ENCODE assay signal across 25 cellular contexts in the genomic region with DNA sequence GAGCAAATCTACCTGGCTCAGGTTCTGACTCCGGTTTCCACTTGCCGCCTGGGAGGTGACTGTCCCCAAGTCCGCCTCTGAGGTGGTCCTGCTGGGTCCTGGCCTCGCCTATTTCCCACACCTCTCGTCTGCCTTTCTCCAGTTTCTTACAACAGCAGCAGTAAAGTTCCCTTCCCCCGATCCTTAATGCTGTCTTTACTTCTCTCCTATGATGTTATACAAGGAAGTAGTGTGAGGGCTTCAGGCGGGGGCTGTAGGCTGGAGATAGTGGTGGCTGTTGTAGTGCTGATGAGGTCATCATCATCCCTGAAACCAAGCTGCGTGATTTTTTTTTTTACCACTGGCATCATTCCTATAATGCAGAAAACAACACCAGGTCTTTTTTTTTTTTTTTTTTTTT. TPM values are rescaled to one million over a fixed set of nuclear protein-coding genes. Genes with fewer than 3 reads are reported as not detected.
DNase-seq lines count a peak whose midpoint lies in the region; ATAC-seq and TF ChIP-seq lines count a peak whose summit lies in the region.
"Had no signal": no experiment of that assay in that cellular context is flagged by ENCODE, and none has a peak within 500 bp of the region (broad histone marks: within the 10 kb centered on the region; RNA-seq: fewer than 3 reads in every experiment).

No MANE protein-coding gene starts in this region.

- CTCF ChIA-PET in CD8-positive, alpha-beta memory T cell (lab: Charles Lee) = interaction anchor here (0.7 to 6.4 kb wide), 4 partner anchors 11 to 145 kb away, joined by 3 to 57 read pairs (median 10); no protein-coding TSS in a partner anchor

- POLR2A ChIA-PET in CD8-positive, alpha-beta memory T cell (lab: Charles Lee) = no interaction called here

- H3K9me3 ChIP-seq in left ventricle myocardium inferior (replicated peaks) = peaks cover 2% of the 10 kb centered on the region
- H3K9me3 ChIP-seq in CD8-positive, alpha-beta memory T cell (ENCODE audit: low read length) = no peaks in the 10 kb centered on the region
- H3K9me3 ChIP-seq: gastroesophageal sphincter, upper lobe of left lung had no signal

- no peaks in the 10 kb centered on the region for H3K36me3 ChIP-seq in left ventricle myocardium inferior
- H3K36me3 ChIP-seq in CD8-positive, alpha-beta memory T cell (ENCODE audit: insufficient read depth, low read length) = no peaks in the 10 kb centered on the region
- H3K36me3 ChIP-seq: gastroesophageal sphincter, upper lobe of left lung had no signal

- DNase-seq in NOMO-1 treated with dmso at 0.1 percent for 144 hours (lab: John Stamatoyannopoulos, UW; ENCODE audit: unreplicated experiment) = peak; percentile 23
- DNase-seq in NOMO-1 treated with DMSO at 0.1 percent for 48 hours (lab: John Stamatoyannopoulos, UW; ENCODE audit: unreplicated experiment) = no peak
- DNase-seq in SKM-1 treated with dmso at 0.1 percent for 144 hours (lab: John Stamatoyannopoulos, UW; ENCODE audit: unreplicated experiment) = peak; percentile 49
- no peak for DNase-seq in endothelial cell (ENCODE audit: low spot score)
- no peak for DNase-seq in neural crest cell (ENCODE audit: low read depth, low spot score)
- no peak for DNase-seq in left ventricle myocardium inferior
- no peak for DNase-seq in CD8-positive, alpha-beta memory T cell
- DNase-seq: 8988T; activated CD4-positive, alpha-beta T cell treated with anti-CD3 and anti-CD28 coated beads, Interleukin-2, amount 10 ng/mL, durations not matched to agents 24 days and 14 days; activated naive CD8-positive, alpha-beta T cell treated with anti-CD3 and anti-CD28 coated beads, Interleukin-2, amount 10 ng/mL, durations not matched to agents 7 days and 5 days; AML-193; DND-41; effector CD8-positive, alpha-beta T cell; natural killer cell; NCI-H1436; NCI-H69; stimulated activated CD4-positive, alpha-beta T cell treated with anti-CD3 and anti-CD28 coated beads, Interleukin-15, amount 100 ng/mL, for 24 hours; stimulated activated CD8-positive, alpha-beta memory T cell treated with anti-CD3 and anti-CD28 coated beads, Interleukin-4, amount 100 ng/mL, for 48 hours had no signal

- TF ChIP-seq CTCF in endothelial cell (IDR thresholded peaks at IDR 0.05; ENCODE audit: unreplicated experiment) (no peak), neural crest cell (conservative IDR thresholded peaks at IDR 0.05) (no peak), left ventricle myocardium inferior (IDR thresholded peaks at IDR 0.05; ENCODE audit: borderline replicate concordance) (no peak)

- H3K27ac Mint-ChIP-seq in endothelial cell (ENCODE audit: unreplicated experiment) (peak overlapping the region; percentile 42), neural crest cell (ENCODE audit: unreplicated experiment) (peak overlapping the region; percentile 19)
- H3K27ac Mint-ChIP-seq in activated T-helper 17 cell treated with anti-CD3 and anti-CD28 coated beads, Interleukin-2, amount 50 U/mL, for 72 hours = no peak overlapping the region
- H3K27ac Mint-ChIP-seq in CD8-positive, alpha-beta memory T cell = peak overlapping the region in 1 of 8 donors; percentile 78
- H3K27ac Mint-ChIP-seq: activated CD4-positive, alpha-beta T cell treated with anti-CD3 and anti-CD28 coated beads, Interleukin-2, amount 10 ng/mL, durations not matched to agents 24 days and 14 days; activated naive CD8-positive, alpha-beta T cell treated with anti-CD3 and anti-CD28 coated beads, Interleukin-2, amount 10 ng/mL, durations not matched to agents 7 days and 5 days; activated T-helper 2 cell treated with anti-CD3 and anti-CD28 coated beads, Interferon-gamma antibody, Interleukin-2, Interleukin-4, amounts not matched to agents 10 μg/mL and 5 μg/mL and 100 μg/mL, durations not matched to agents 14 hours and 24 hours and 36 hours; natural killer cell had no signal

- no peak overlapping the region for H3K27ac ChIP-seq in left ventricle myocardium inferior (replicated peaks)
- H3K27ac ChIP-seq in CD8-positive, alpha-beta memory T cell (ENCODE audit: low read depth, low read length) = no peak overlapping the region
- H3K27ac ChIP-seq: gastroesophageal sphincter, parathyroid adenoma, upper lobe of left lung had no signal

- H3K27me3 Mint-ChIP-seq in endothelial cell (ENCODE audit: unreplicated experiment) (no peaks in the 10 kb centered on the region), neural crest cell (ENCODE audit: low read depth) (no peaks in the 10 kb centered on the region)
- H3K27me3 Mint-ChIP-seq in activated T-helper 17 cell treated with anti-CD3 and anti-CD28 coated beads, Interleukin-2, amount 50 U/mL, for 72 hours = no peaks in the 10 kb centered on the region
- no peaks in the 10 kb centered on the region for H3K27me3 Mint-ChIP-seq in CD8-positive, alpha-beta memory T cell
- H3K27me3 Mint-ChIP-seq: activated CD4-positive, alpha-beta T cell treated with anti-CD3 and anti-CD28 coated beads, Interleukin-2, amount 10 ng/mL, durations not matched to agents 24 days and 14 days; activated naive CD8-positive, alpha-beta T cell treated with anti-CD3 and anti-CD28 coated beads, Interleukin-2, amount 10 ng/mL, durations not matched to agents 7 days and 5 days had no signal

- H3K9me3 Mint-ChIP-seq in endothelial cell (ENCODE audit: unreplicated experiment) = no peaks in the 10 kb centered on the region
- H3K9me3 Mint-ChIP-seq in neural crest cell = no peaks in the 10 kb centered on the region
- H3K9me3 Mint-ChIP-seq in activated T-helper 17 cell treated with anti-CD3 and anti-CD28 coated beads, Interleukin-2, amount 50 U/mL, for 72 hours = no peaks in the 10 kb centered on the region
- no peaks in the 10 kb centered on the region for H3K9me3 Mint-ChIP-seq in CD8-positive, alpha-beta memory T cell
- H3K9me3 Mint-ChIP-seq: activated CD4-positive, alpha-beta T cell treated with anti-CD3 and anti-CD28 coated beads, Interleukin-2, amount 10 ng/mL, durations not matched to agents 24 days and 14 days; activated naive CD8-positive, alpha-beta T cell treated with anti-CD3 and anti-CD28 coated beads, Interleukin-2, amount 10 ng/mL, durations not matched to agents 7 days and 5 days; activated T-helper 2 cell treated with anti-CD3 and anti-CD28 coated beads, Interferon-gamma antibody, Interleukin-2, Interleukin-4, amounts not matched to agents 10 μg/mL and 5 μg/mL and 100 μg/mL, durations not matched to agents 14 hours and 24 hours and 36 hours; natural killer cell had no signal

- intact Hi-C loops in left ventricle myocardium inferior (cut with micrococcal nuclease) = loop anchor here (5.0 kb wide), 1 partner anchor 118 kb away; no protein-coding TSS in a partner anchor

- no peak overlapping the region for H3K4me3 ChIP-seq in left ventricle myocardium inferior
- no peak overlapping the region for H3K4me3 ChIP-seq in CD8-positive, alpha-beta memory T cell (ENCODE audit: low read length)
- H3K4me3 ChIP-seq: gastroesophageal sphincter, upper lobe of left lung had no signal

- ATAC-seq in activated T-helper 17 cell treated with anti-CD3 and anti-CD28 coated beads, Interleukin-2, amount 50 U/mL, for 72 hours (replicated peaks) = no peak
- ATAC-seq: esophagus mucosa, gastroesophageal sphincter, natural killer cell, sciatic nerve had no signal

- H3K4me1 ChIP-seq in left ventricle myocardium inferior = peaks cover 14% of the 10 kb centered on the region
- H3K4me1 ChIP-seq in CD8-positive, alpha-beta memory T cell (ENCODE audit: insufficient read depth, low read length) = peaks cover 17% of the 10 kb centered on the region
- H3K4me1 ChIP-seq: parathyroid adenoma had no signal

- H3K4me1 Mint-ChIP-seq in endothelial cell (ENCODE audit: unreplicated experiment) (peaks cover 36% of the 10 kb centered on the region), neural crest cell (peaks cover 20% of the 10 kb centered on the region)
- peaks cover 19% of the 10 kb centered on the region for H3K4me1 Mint-ChIP-seq in activated T-helper 17 cell treated with anti-CD3 and anti-CD28 coated beads, Interleukin-2, amount 50 U/mL, for 72 hours
- peaks cover 22 to 29% (median 28%) of the 10 kb centered on the region in 3 donors for H3K4me1 Mint-ChIP-seq in CD8-positive, alpha-beta memory T cell

- peak overlapping the region; percentile 56 for H3K4me3 Mint-ChIP-seq in endothelial cell (ENCODE audit: unreplicated experiment)
- peak overlapping the region; percentile 14 for H3K4me3 Mint-ChIP-seq in neural crest cell
- no peak overlapping the region for H3K4me3 Mint-ChIP-seq in activated T-helper 17 cell treated with anti-CD3 and anti-CD28 coated beads, Interleukin-2, amount 50 U/mL, for 72 hours
- H3K4me3 Mint-ChIP-seq in CD8-positive, alpha-beta memory T cell = no peak overlapping the region
- H3K4me3 Mint-ChIP-seq: activated CD4-positive, alpha-beta T cell treated with anti-CD3 and anti-CD28 coated beads, Interleukin-2, amount 10 ng/mL, durations not matched to agents 24 days and 14 days; activated naive CD8-positive, alpha-beta T cell treated with anti-CD3 and anti-CD28 coated beads, Interleukin-2, amount 10 ng/mL, durations not matched to agents 7 days and 5 days; natural killer cell had no signal

- peaks cover 6% of the 10 kb centered on the region for H3K36me3 Mint-ChIP-seq in endothelial cell (ENCODE audit: low read depth, unreplicated experiment)
- H3K36me3 Mint-ChIP-seq in neural crest cell (ENCODE audit: low read depth) = peaks cover 2% of the 10 kb centered on the region
- H3K36me3 Mint-ChIP-seq in activated T-helper 17 cell treated with anti-CD3 and anti-CD28 coated beads, Interleukin-2, amount 50 U/mL, for 72 hours (ENCODE audit: low read depth) = no peaks in the 10 kb centered on the region
- H3K36me3 Mint-ChIP-seq in CD8-positive, alpha-beta memory T cell = no peaks in the 10 kb centered on the region
- H3K36me3 Mint-ChIP-seq: activated naive CD8-positive, alpha-beta T cell treated with anti-CD3 and anti-CD28 coated beads, Interleukin-2, amount 10 ng/mL, durations not matched to agents 7 days and 5 days; natural killer cell had no signal

- no peaks in the 10 kb centered on the region for H3K27me3 ChIP-seq in left ventricle myocardium inferior (ENCODE audit: low read depth)
- H3K27me3 ChIP-seq in CD8-positive, alpha-beta memory T cell (ENCODE audit: insufficient read depth, low read length, poor library complexity, severe bottlenecking) = no peaks in the 10 kb centered on the region
- H3K27me3 ChIP-seq: gastroesophageal sphincter, upper lobe of left lung had no signal

RNA-seq across cellular contexts. Expression of a gene that starts 18.9 kb away (rescaled TPM):
- total RNA-seq in endothelial cell (ENCODE audit: unreplicated experiment) (72.5 TPM), neural crest cell (49.1 and 57.9 TPM in 2 replicates), left ventricle myocardium inferior (8.1 TPM)
- total RNA-seq in activated T-helper 17 cell treated with anti-CD3 and anti-CD28 coated beads, Interleukin-2, amount 50 U/mL, for 72 hours = 10 to 100 TPM; 18.6 to 86.1 TPM
- total RNA-seq in CD8-positive, alpha-beta memory T cell = 10 to 100 TPM; 36.9 to 38.3 TPM
- polyA plus RNA-seq in CD8-positive, alpha-beta memory T cell = 77.0 TPM

Comparison
In these comparisons a context has a peak if more than half of its experiments do, and no peak if none do; other contexts are left out.
1. DNase-seq: peak in NOMO-1 treated with dmso at 0.1 percent for 144 hours (single experiment) and SKM-1 treated with dmso at 0.1 percent for 144 hours (single experiment); none in NOMO-1 treated with DMSO at 0.1 percent for 48 hours (single experiment), endothelial cell (single experiment), neural crest cell (single experiment), left ventricle myocardium inferior (single experiment) and CD8-positive, alpha-beta memory T cell (0 of 5).
2. H3K4me3 Mint-ChIP-seq: peak in endothelial cell (single experiment) and neural crest cell (single experiment); none in activated T-helper 17 cell treated with anti-CD3 and anti-CD28 coated beads, Interleukin-2, amount 50 U/mL, for 72 hours (single experiment) and CD8-positive, alpha-beta memory T cell (0 of 7).